Comparison of ENCODE assay signal across 2 cellular contexts in genomic region chr21:16169102-16169511, GRCh38.
TF ChIP-seq lines count a peak whose summit lies in the region.

No MANE protein-coding gene starts in this region.

TF ChIP-seq in HEK293, 187 proteins besides CTCF, POLR2A, EP300 and RAD21 (continued from another document and continues in another):
- TF ChIP-seq ZNF311 (tag by site-specific recombination; IDR thresholded peaks at IDR 0.05; ENCODE audit: borderline replicate concordance) (no peak), ZNF629 (tag by site-specific recombination; IDR thresholded peaks at IDR 0.05) (peak; percentile 72), YY2 (tag by site-specific recombination; IDR thresholded peaks at IDR 0.05) (no peak), TSHZ1 (tag by site-specific recombination; IDR thresholded peaks at IDR 0.05; ENCODE audit: borderline replicate concordance) (no peak), PRDM1 (tag by site-specific recombination; IDR thresholded peaks at IDR 0.05) (peak; percentile 15; the same call in 1 of the 2 replicates), ZNF660 (tag by site-specific recombination; IDR thresholded peaks at IDR 0.05) (peak; percentile 56; the same call in 1 of the 2 replicates), IKZF3 (tag by site-specific recombination; IDR thresholded peaks at IDR 0.05) (0 out of 2 replicates have a peak, but pooled peaks have one; percentile 22), ZNF169 (tag by site-specific recombination; IDR thresholded peaks at IDR 0.05) (no peak), KLF10 (tag by site-specific recombination; IDR thresholded peaks at IDR 0.05) (peak; percentile 56; the same call in 1 of the 2 replicates), PRDM6 (tag by site-specific recombination; IDR thresholded peaks at IDR 0.05) (peak; percentile 87), ZNF518A (tag by site-specific recombination; conservative IDR thresholded peaks at IDR 0.05; ENCODE audit: low read depth) (no peak), ZSCAN5A (tag by site-specific recombination; IDR thresholded peaks at IDR 0.05) (no peak), ZNF580 (tag by site-specific recombination; IDR thresholded peaks at IDR 0.05) (no peak), ZNF549 (tag by site-specific recombination; IDR thresholded peaks at IDR 0.05) (no peak)

TF ChIP-seq in H1, 55 proteins besides CTCF, POLR2A, EP300 and RAD21 (continued from another document):
- TF ChIP-seq USF2 (IDR thresholded peaks at IDR 0.05; ENCODE audit: low read length) (no peak), RBBP5 (IDR thresholded peaks at IDR 0.05; ENCODE audit: borderline replicate concordance, low read depth, low read length) (no peak), GABPA (IDR thresholded peaks at IDR 0.05; ENCODE audit: borderline replicate concordance, insufficient read depth, low read length) (no peak), POLR2AphosphoS5 (IDR thresholded peaks at IDR 0.05; ENCODE audit: low read depth, low read length) (no peak), NANOG (IDR thresholded peaks at IDR 0.05; ENCODE audit: insufficient read depth, low read depth, low read length, poor library complexity, severe bottlenecking) (no peak), BRCA1 (IDR thresholded peaks at IDR 0.05; ENCODE audit: low read depth, low read length) (no peak), KDM5A (IDR thresholded peaks at IDR 0.05; ENCODE audit: low read length) (no peak), CEBPB (IDR thresholded peaks at IDR 0.05; ENCODE audit: low read depth, low read length) (no peak), CHD7 (IDR thresholded peaks at IDR 0.05; ENCODE audit: insufficient replicate concordance, low read length) (no peak), SIX5 (IDR thresholded peaks at IDR 0.05; ENCODE audit: low read depth, low read length) (no peak)
